18 cellular contexts compared by ENCODE assay signal in genomic region chr12:91222746-91223145, GRCh38. TPM values are rescaled to one million over a fixed set of nuclear protein-coding genes. Genes with fewer than 3 reads are reported as not detected.
DNase-seq lines count a peak whose midpoint lies in the region; ATAC-seq, FAIRE-seq and TF ChIP-seq lines count a peak whose summit lies in the region.
"Had no signal": no experiment of that assay in that cellular context is flagged by ENCODE, and none has a peak within 500 bp of the region (broad histone marks: within the 10 kb centered on the region; RNA-seq: fewer than 3 reads in every experiment).

No MANE protein-coding gene starts in this region.

- no peaks in the 10 kb centered on the region for H3K36me3 Mint-ChIP-seq in MCF 10A (ENCODE audit: insufficient read depth, unreplicated experiment)
- H3K36me3 Mint-ChIP-seq in effector memory CD8-positive, alpha-beta T cell (ENCODE audit: insufficient read depth) = no peaks in the 10 kb centered on the region

- H3K4me1 Mint-ChIP-seq in MCF 10A (ENCODE audit: insufficient read depth, unreplicated experiment) = peaks cover 6% of the 10 kb centered on the region
- no peaks in the 10 kb centered on the region for H3K4me1 Mint-ChIP-seq in effector memory CD8-positive, alpha-beta T cell (ENCODE audit: low read depth in 2 of 2)

- no peaks in the 10 kb centered on the region for H3K27me3 ChIP-seq in breast epithelium
- H3K27me3 ChIP-seq in bronchial epithelial cell (ENCODE audit: control insufficient read depth, insufficient read depth, low read length) = no peaks in the 10 kb centered on the region
- H3K27me3 ChIP-seq in vagina = no peaks in the 10 kb centered on the region
- H3K27me3 ChIP-seq: adrenal gland, gastroesophageal sphincter, tibial artery had no signal

- H3K4me1 ChIP-seq in breast epithelium (no peaks in the 10 kb centered on the region), vagina (no peaks in the 10 kb centered on the region)
- H3K4me1 ChIP-seq: adrenal gland, gastroesophageal sphincter, tibial artery had no signal

- H3K9me3 Mint-ChIP-seq in MCF 10A (ENCODE audit: unreplicated experiment) = no peaks in the 10 kb centered on the region
- H3K9me3 Mint-ChIP-seq in effector memory CD8-positive, alpha-beta T cell = no peaks in the 10 kb centered on the region

- POLR2A ChIA-PET in MCF 10A (lab: Yijun Ruan, JAX) = no interaction called here

- no peak for ATAC-seq in effector memory CD8-positive, alpha-beta T cell (replicated peaks)
- ATAC-seq: gastroesophageal sphincter had no signal

- H3K4me3 ChIP-seq in breast epithelium (no peak overlapping the region), bronchial epithelial cell (ENCODE audit: low read depth, low read length) (no peak overlapping the region), vagina (no peak overlapping the region)
- H3K4me3 ChIP-seq: adrenal gland, gastroesophageal sphincter, tibial artery had no signal

- intact Hi-C loops in MCF 10A (cut with micrococcal nuclease) = no loop called here
- intact Hi-C loops in breast epithelium (cut with DNase I; ENCODE audit: low total_unique reads) = no loop called here
- intact Hi-C loops in vagina (cut with DNase I) = no loop called here

- TF ChIP-seq CTCF in MCF 10A (IDR thresholded peaks at IDR 0.05; ENCODE audit: unreplicated experiment) (no peak), breast epithelium (IDR thresholded peaks at IDR 0.05) (no peak), bronchial epithelial cell (IDR thresholded peaks at IDR 0.05; ENCODE audit: insufficient read depth, low read length, severe bottlenecking) (no peak), vagina (IDR thresholded peaks at IDR 0.05) (no peak)

- no peaks in the 10 kb centered on the region for H3K27me3 Mint-ChIP-seq in MCF 10A (ENCODE audit: insufficient read depth, unreplicated experiment)
- H3K27me3 Mint-ChIP-seq in effector memory CD8-positive, alpha-beta T cell = peaks cover 0 to 5% of the 10 kb centered on the region in 2 donors

- DNase-seq in MCF 10A (ENCODE audit: unreplicated experiment) (peak; percentile 42), breast epithelium (ENCODE audit: low spot score in 2 of 2) (no peak), bronchial epithelial cell (ENCODE audit: low read depth) (peak; percentile 51), iris pigment epithelial cell (ENCODE audit: low read depth) (peak; percentile 77), vagina (ENCODE audit: extremely low spot score in 2 of 2) (no peak), superior temporal gyrus (ENCODE audit: extremely low spot score) (no peak), NCI-H2081 (lab: John Stamatoyannopoulos, UW) (no peak)
- DNase-seq in effector memory CD8-positive, alpha-beta T cell = no peak
- DNase-seq: activated CD4-positive, alpha-beta T cell treated with anti-CD3 and anti-CD28 coated beads, Interleukin-2, amount 50 U/mL, for 4 hours; adrenal gland; COR-L47; kidney; MV-4-11; T-helper 9 cell; tibial artery had no signal

- no peaks in the 10 kb centered on the region for H3K36me3 ChIP-seq in breast epithelium
- no peaks in the 10 kb centered on the region for H3K36me3 ChIP-seq in bronchial epithelial cell (ENCODE audit: control insufficient read depth, insufficient read depth, low read length)
- H3K36me3 ChIP-seq in vagina = no peaks in the 10 kb centered on the region
- H3K36me3 ChIP-seq: adrenal gland, gastroesophageal sphincter, tibial artery had no signal

- BruUV-seq in MCF 10A (replicated peaks; lab: Mats Ljungman, UMichigan) = no TSS peak

- H3K9me3 ChIP-seq in breast epithelium (no peaks in the 10 kb centered on the region), vagina (no peaks in the 10 kb centered on the region)
- H3K9me3 ChIP-seq: adrenal gland, gastroesophageal sphincter, tibial artery had no signal

- H3K4me3 Mint-ChIP-seq in MCF 10A (ENCODE audit: unreplicated experiment) = no peak overlapping the region
- no peak overlapping the region for H3K4me3 Mint-ChIP-seq in effector memory CD8-positive, alpha-beta T cell

- CTCF ChIA-PET in MCF 10A (lab: Yijun Ruan, JAX) = no interaction called here

- no peak for TF ChIP-seq POLR2A in breast epithelium (IDR thresholded peaks at IDR 0.05)
- no peak for TF ChIP-seq POLR2A in vagina (IDR thresholded peaks at IDR 0.05)

- FAIRE-seq in bronchial epithelial cell (lab: Jason Lieb, UNC) = no peak
- FAIRE-seq: A204.1, kidney had no signal

- H3K27ac ChIP-seq in breast epithelium = no peak overlapping the region
- H3K27ac ChIP-seq in vagina = peak overlapping the region; percentile 46
- H3K27ac ChIP-seq: adrenal gland, gastroesophageal sphincter, tibial artery had no signal

- no peak overlapping the region for H3K27ac Mint-ChIP-seq in MCF 10A (ENCODE audit: low read depth, unreplicated experiment)
- no peak overlapping the region for H3K27ac Mint-ChIP-seq in effector memory CD8-positive, alpha-beta T cell

RNA-seq across cellular contexts. Expression of gene DCN, which starts 40.1 kb away (rescaled TPM):
- total RNA-seq in MCF 10A (2022) = 33.1 and 46.5 TPM in 2 replicates
- 1,000 to 10,000 TPM; 1,081 to 4,374 (median 1,702) TPM for total RNA-seq in breast epithelium
- total RNA-seq in bronchial epithelial cell = 2.7 and 32.6 TPM in 2 replicates
- total RNA-seq in vagina = 1,553 TPM
- total RNA-seq: dermis microvascular lymphatic vessel endothelial cell had no signal

Comparison
In these comparisons a context has a peak if more than half of its experiments do, and no peak if none do; other contexts are left out.
1. DNase-seq: peak in MCF 10A (single experiment), bronchial epithelial cell (single experiment) and iris pigment epithelial cell (single experiment); none in breast epithelium (0 of 2), vagina (0 of 2), effector memory CD8-positive, alpha-beta T cell (0 of 3), superior temporal gyrus (single experiment) and NCI-H2081 (0 of 2).
2. RNA of gene DCN, which starts 40.1 kb away (total RNA-seq): 1,081 to 4,374 TPM in breast epithelium and 1,553 TPM in vagina (single experiment); 33.1 to 46.5 TPM in MCF 10A and 2.7 to 32.6 TPM in bronchial epithelial cell; every median in the first group is over 10 times any median in the second.